ENCODE assay signal across 8 cellular contexts in genomic region chr14:49769171-49769570, GRCh38. TPM values are rescaled to one million over a fixed set of nuclear protein-coding genes. Genes with fewer than 3 reads are reported as not detected.
DNase-seq lines count a peak whose midpoint lies in the region; ATAC-seq and TF ChIP-seq lines count a peak whose summit lies in the region.

No MANE protein-coding gene starts in this region.

- peaks cover 15% of the 10 kb centered on the region; the same call in 1 of the 2 replicates for H3F3A ChIP-seq in GM23338 (replicated peaks; ENCODE audit: low read depth)

- H3K27me3 Mint-ChIP-seq in GM23338 (ENCODE audit: insufficient read depth, low read depth, poor library complexity) = peaks cover 5% of the 10 kb centered on the region

- H3K4me1 ChIP-seq in GM23338 (ENCODE audit: insufficient read depth) (peaks cover 17% of the 10 kb centered on the region), neuron (ENCODE audit: insufficient read depth, low read length) (peaks cover 25% of the 10 kb centered on the region)

- H3K4me1 Mint-ChIP-seq in GM23338 = peaks cover 20% of the 10 kb centered on the region

- peak overlapping the region; percentile 71 for H3K4me2 ChIP-seq in GM23338

- ATAC-seq in GM23338 (no peak), GM19023 (IDR thresholded peaks at IDR 0.05; ENCODE audit: unreplicated experiment) (no peak), HG02870 (IDR thresholded peaks at IDR 0.05; ENCODE audit: unreplicated experiment) (no peak)

- peaks cover 4% of the 10 kb centered on the region; the same call in 2 of the 3 replicates for H3K36me3 Mint-ChIP-seq in GM23338 (ENCODE audit: low read depth)

- H3K27ac Mint-ChIP-seq in GM23338 = peak overlapping the region; percentile 100

- H2AFZ ChIP-seq in GM23338 (peak overlapping the region; percentile 90; the same call in 1 of the 2 replicates), neuron (ENCODE audit: low read depth, low read length) (no peak overlapping the region)

- H3K27me3 ChIP-seq in GM23338 (ENCODE audit: insufficient read depth) (no peaks in the 10 kb centered on the region), neuron (ENCODE audit: insufficient read depth, low read length) (no peaks in the 10 kb centered on the region)

- H3K27ac ChIP-seq in GM23338 (ENCODE audit: low read depth) = peak overlapping the region; percentile 99

- H3K79me2 ChIP-seq in GM23338 (replicated peaks; ENCODE audit: insufficient read depth) = peaks cover 33% of the 10 kb centered on the region

- DNase-seq in GM23338 (ENCODE audit: low spot score) = no peak
- peak; percentile 53 for DNase-seq in RPMI7951 (ENCODE audit: low read depth)
- peak; percentile 22 for DNase-seq in epithelial cell of esophagus (ENCODE audit: low read depth)
- DNase-seq in HPDE6-E6E7 (ENCODE audit: extremely low spot score) = no peak
- no peak for DNase-seq in inferior parietal cortex (ENCODE audit: extremely low spot score)

- H3K9me2 ChIP-seq in GM23338 (ENCODE audit: insufficient read depth) = no peaks in the 10 kb centered on the region

- peak overlapping the region; percentile 99 for H3K4me3 Mint-ChIP-seq in GM23338

- no peaks in the 10 kb centered on the region for H4K20me1 ChIP-seq in GM23338 (replicated peaks; ENCODE audit: insufficient read depth)

- H3K9me3 Mint-ChIP-seq in GM23338 = no peaks in the 10 kb centered on the region; the same call in 2 of the 3 replicates

- no peaks in the 10 kb centered on the region; the same call in 1 of the 2 replicates for H3K36me3 ChIP-seq in GM23338 (ENCODE audit: insufficient read depth)
- peaks cover 10% of the 10 kb centered on the region for H3K36me3 ChIP-seq in neuron (ENCODE audit: insufficient read depth, low read length)

- no peaks in the 10 kb centered on the region for H3K9me3 ChIP-seq in neuron (ENCODE audit: low read length)

- peak overlapping the region; percentile 99 for H3K4me3 ChIP-seq in GM23338
- H3K4me3 ChIP-seq in epithelial cell of esophagus (ENCODE audit: low read length) = peak overlapping the region; percentile 80
- peak overlapping the region; percentile 87 for H3K4me3 ChIP-seq in neuron (ENCODE audit: low read length)

- TF ChIP-seq CTCF in GM23338 (conservative IDR thresholded peaks at IDR 0.05; ENCODE audit: low read depth in 2 of 2) (no peak), epithelial cell of esophagus (IDR thresholded peaks at IDR 0.05; ENCODE audit: insufficient read depth, low read depth, low read length, missing control alignments) (no peak)

TF ChIP-seq in GM23338, 12 proteins besides CTCF, POLR2A, EP300 and RAD21:
- TF ChIP-seq REST (IDR thresholded peaks at IDR 0.05; ENCODE audit: unreplicated experiment) (no peak), JUNB (IDR thresholded peaks at IDR 0.05; ENCODE audit: unreplicated experiment) (no peak), ZNF114 (CRISPR knock-in tag; IDR thresholded peaks at IDR 0.05) (no peak), NANOG (IDR thresholded peaks at IDR 0.05; ENCODE audit: borderline replicate concordance) (no peak), EZH2 (IDR thresholded peaks at IDR 0.05; ENCODE audit: low read depth, unreplicated experiment) (no peak), POLR2AphosphoS5 (IDR thresholded peaks at IDR 0.05; ENCODE audit: low read depth) (no peak), EZH2phosphoT487 (IDR thresholded peaks at IDR 0.05; ENCODE audit: unreplicated experiment) (no peak)
- TF ChIP-seq, protein P1, sequence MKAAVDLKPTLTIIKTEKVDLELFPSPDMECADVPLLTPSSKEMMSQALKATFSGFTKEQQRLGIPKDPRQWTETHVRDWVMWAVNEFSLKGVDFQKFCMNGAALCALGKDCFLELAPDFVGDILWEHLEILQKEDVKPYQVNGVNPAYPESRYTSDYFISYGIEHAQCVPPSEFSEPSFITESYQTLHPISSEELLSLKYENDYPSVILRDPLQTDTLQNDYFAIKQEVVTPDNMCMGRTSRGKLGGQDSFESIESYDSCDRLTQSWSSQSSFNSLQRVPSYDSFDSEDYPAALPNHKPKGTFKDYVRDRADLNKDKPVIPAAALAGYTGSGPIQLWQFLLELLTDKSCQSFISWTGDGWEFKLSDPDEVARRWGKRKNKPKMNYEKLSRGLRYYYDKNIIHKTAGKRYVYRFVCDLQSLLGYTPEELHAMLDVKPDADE (IDR thresholded peaks at IDR 0.05) = no peak

RNA-seq across cellular contexts. Expression of gene KLHDC2, which starts 1.2 kb away (rescaled TPM):
- 61.9 and 67.1 TPM in 2 replicates for total RNA-seq in GM23338 (2014; rRNA removed; shearing (Covaris generic))
- polyA plus RNA-seq in GM23338 (2016; fragmentation: Nextera tagmentation; extraction: Ambion mirVana) = 34.1 and 38.5 TPM in 2 replicates
- total RNA-seq in RPMI7951 (2014; rRNA removed; shearing (Covaris generic)) = 56.1 and 58.5 TPM in 2 replicates

Comparison
In these comparisons a context has a peak if more than half of its experiments do, and no peak if none do; other contexts are left out.
1. DNase-seq: peak in RPMI7951 (single experiment) and epithelial cell of esophagus (single experiment); none in GM23338 (single experiment), HPDE6-E6E7 (single experiment) and inferior parietal cortex (single experiment).
2. Peak in every context shown above with its lines, with median percentiles within 50 percentile points of each other: H3K4me3 ChIP-seq.